8 cellular contexts compared by ENCODE assay signal in the genomic region with DNA sequence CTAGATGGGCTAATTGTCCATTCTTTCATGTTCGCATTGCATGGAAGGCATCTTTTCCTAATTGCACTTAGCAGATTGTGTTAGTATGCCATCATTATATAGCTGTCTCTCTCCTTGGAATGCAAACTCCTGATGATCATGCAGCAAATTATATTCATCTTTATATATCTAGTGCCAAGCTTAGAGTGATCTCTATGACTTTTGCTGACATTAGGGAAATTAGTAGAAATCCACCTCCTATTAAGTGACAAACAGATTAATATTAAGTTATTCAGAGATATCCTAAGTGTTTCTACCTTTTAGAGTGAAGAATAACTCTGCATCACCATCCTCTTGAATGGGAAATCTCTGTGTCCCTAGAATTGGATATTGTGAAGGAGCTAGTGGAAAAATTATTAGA.
"Had no signal": no experiment of that assay in that cellular context is flagged by ENCODE, and none has a peak within 500 bp of the region (broad histone marks: within the 10 kb centered on the region; RNA-seq: fewer than 3 reads in every experiment).

No MANE protein-coding gene starts in this region.

- H3K4me2 ChIP-seq: GM23338 had no signal

- H3K4me3 ChIP-seq: GM23338 had no signal

- H3K4me3 Mint-ChIP-seq: GM23338, H9, IgD-negative memory B cell had no signal

- ATAC-seq: GM23338 had no signal

- FAIRE-seq: H1, H54 had no signal

- H3K27me3 Mint-ChIP-seq: IgD-negative memory B cell had no signal

- H3K27ac ChIP-seq: HL-60 had no signal

- H3K4me1 Mint-ChIP-seq: H9, IgD-negative memory B cell had no signal

- DNase-seq: H9, HCEC 1CT, KBM-7 had no signal

- H3K27ac Mint-ChIP-seq: GM23338, H9, IgD-negative memory B cell had no signal

- H2AFZ ChIP-seq: GM23338 had no signal

- H3K36me3 Mint-ChIP-seq: IgD-negative memory B cell had no signal
